8 cellular contexts compared by ENCODE assay signal in genomic region chr9:13568851-13569618, GRCh38.
A peak's percentile ranks its signal among the peaks of the same experiment; 100 is the strongest.
DNase-seq lines count a peak whose midpoint lies in the region; ATAC-seq, FAIRE-seq and TF ChIP-seq lines count a peak whose summit lies in the region.
"Had no signal": no experiment of that assay in that cellular context is flagged by ENCODE, and none has a peak within 500 bp of the region (broad histone marks: within the 10 kb centered on the region; RNA-seq: fewer than 3 reads in every experiment).

No MANE protein-coding gene starts in this region.

- peak overlapping the region; percentile 57 to 58 for H3K4me3 ChIP-seq in kidney (ENCODE audit: low read length in 2 of 2)
- H3K4me3 ChIP-seq in testis: no peak overlapping the region

- H3K9me3 ChIP-seq in kidney (ENCODE audit: control insufficient read depth in 1 of 2, low read length in 2 of 2) (no peaks in the 10 kb centered on the region), testis (no peaks in the 10 kb centered on the region)

- peak; percentile 65 for DNase-seq in NCI-H146 (lab: John Stamatoyannopoulos, UW)
- DNase-seq in amygdala (lab: John Stamatoyannopoulos, UW): peak in 51 of 56 donors; percentile 6 to 79 (median 44)
- DNase-seq in kidney: no peak
- DNase-seq in superior temporal gyrus (ENCODE audit: extremely low spot score): peak; percentile 81
- no peak for DNase-seq in testis

- H3K4me1 ChIP-seq in kidney (ENCODE audit: control insufficient read depth in 1 of 2, insufficient read depth in 1 of 2, low read depth in 1 of 2, low read length in 2 of 2) (peaks cover 0 to 2% of the 10 kb centered on the region in 2 donors), testis (peaks cover 12% of the 10 kb centered on the region)

- 33 to 35% methylated on average over 18 of the region's 18 CpGs for WGBS in testis, 2 donors

- H3K9ac ChIP-seq in kidney (ENCODE audit: low read length in 2 of 2): peak overlapping the region in 1 of 2 donors; percentile 49

- TF ChIP-seq CTCF in kidney (IDR thresholded peaks at IDR 0.05; ENCODE audit: borderline replicate concordance, extremely low read depth, insufficient read depth) (no peak), testis (IDR thresholded peaks at IDR 0.05) (no peak)

- H3K27me3 ChIP-seq in testis: no peaks in the 10 kb centered on the region

- H3K36me3 ChIP-seq in kidney (ENCODE audit: control insufficient read depth in 1 of 2, insufficient read depth in 2 of 2, low read length in 2 of 2): no peaks in the 10 kb centered on the region
- H3K36me3 ChIP-seq in testis (ENCODE audit: low read depth, missing control alignments): no peaks in the 10 kb centered on the region

- TF ChIP-seq POLR2A in testis (IDR thresholded peaks at IDR 0.05): no peak

- H3K27ac ChIP-seq in kidney (ENCODE audit: low read depth in 2 of 2, low read length in 2 of 2) (peak overlapping the region in 1 of 2 donors; percentile 15), testis (peak overlapping the region in 1 of 2 donors; percentile 31)

- no peak for FAIRE-seq in kidney (lab: Jason Lieb, UNC)
- FAIRE-seq: endometrium had no signal

- intact Hi-C loops in kidney (cut with DNase I) (no loop called here), testis (cut with DNase I; ENCODE audit: low total_unique reads) (no loop called here)

- ATAC-seq in HG02870 (IDR thresholded peaks at IDR 0.05; ENCODE audit: unreplicated experiment) (no peak), GM21619 (IDR thresholded peaks at IDR 0.05; ENCODE audit: unreplicated experiment) (no peak)

Comparison
In these comparisons a context has a peak if more than half of its experiments do, and no peak if none do; other contexts are left out.
1. DNase-seq: peak in NCI-H146 (single experiment), amygdala (51 of 56) and superior temporal gyrus (single experiment); none in kidney (single experiment) and testis (single experiment).
2. H3K4me3 ChIP-seq: peak in kidney (2 of 2); none in testis (0 of 2).